In genomic region chr7:147207988-147208387, GRCh38 we compare ENCODE assay signal across 21 cellular contexts.
DNase-seq lines count a peak whose midpoint lies in the region; ATAC-seq and TF ChIP-seq lines count a peak whose summit lies in the region.
"Had no signal": no experiment of that assay in that cellular context is flagged by ENCODE, and none has a peak within 500 bp of the region (broad histone marks: within the 10 kb centered on the region; RNA-seq: fewer than 3 reads in every experiment).

No MANE protein-coding gene starts in this region.

- no peaks in the 10 kb centered on the region for H3K79me2 ChIP-seq in GM23338 (replicated peaks; ENCODE audit: insufficient read depth)

- H2AFZ ChIP-seq in GM23338: no peak overlapping the region
- H2AFZ ChIP-seq: GM23248 had no signal

- peaks cover 2% of the 10 kb centered on the region; the same call in 2 of the 3 replicates for H3K36me3 Mint-ChIP-seq in GM23338 (ENCODE audit: low read depth)
- H3K36me3 Mint-ChIP-seq in WTC11: no peaks in the 10 kb centered on the region
- H3K36me3 Mint-ChIP-seq: CD8-positive, alpha-beta memory T cell had no signal

- no peak overlapping the region for H3K4me2 ChIP-seq in GM23338
- H3K4me2 ChIP-seq: BLaER1 treated with 17β-estradiol and CSF1 and Interleukin-3, amounts not matched to agents 10 nM and 100 nM had no signal

- ATAC-seq in GM23338: peak; percentile 51
- peak; percentile 60 for ATAC-seq in WTC11
- ATAC-seq in HG02571 (IDR thresholded peaks at IDR 0.05; ENCODE audit: unreplicated experiment): no peak
- ATAC-seq: K562 had no signal

- no peaks in the 10 kb centered on the region for H4K20me1 ChIP-seq in GM23338 (replicated peaks; ENCODE audit: insufficient read depth)
- H4K20me1 ChIP-seq: BLaER1 treated with 17β-estradiol and CSF1 and Interleukin-3, amounts not matched to agents 10 nM and 100 nM had no signal

- H3K4me3 Mint-ChIP-seq in GM23338 (no peak overlapping the region; the same call in 2 of the 3 replicates), WTC11 (no peak overlapping the region)
- H3K4me3 Mint-ChIP-seq: B cell; CD8-positive, alpha-beta memory T cell had no signal

- DNase-seq in GM23338 (ENCODE audit: low spot score): peak; percentile 58
- peak; percentile 56 for DNase-seq in NCI-H146 (lab: John Stamatoyannopoulos, UW)
- peak; percentile 19 for DNase-seq in WTC11 (ENCODE audit: low spot score)
- no peak for DNase-seq in OCI-M2 (lab: John Stamatoyannopoulos, UW; ENCODE audit: unreplicated experiment)
- no peak for DNase-seq in GM03348 (ENCODE audit: low spot score)
- no peak for DNase-seq in dorsolateral prefrontal cortex
- DNase-seq: 8988T; CD8-positive, alpha-beta memory T cell; COR-L47; DMS 273 treated with DMSO at 0.1 percent for 48 hours; DMS53; DND-41; EL; GM23248; IMR-90 had no signal

- peaks cover 18% of the 10 kb centered on the region for H3K9me3 Mint-ChIP-seq in GM23338
- H3K9me3 Mint-ChIP-seq in WTC11: peaks cover 12% of the 10 kb centered on the region; the same call in 1 of the 2 replicates

- H3K4me1 ChIP-seq in GM23338 (ENCODE audit: insufficient read depth) (no peaks in the 10 kb centered on the region), iPS-20b (ENCODE audit: insufficient read depth, low read length) (peaks cover 8% of the 10 kb centered on the region)
- H3K4me1 ChIP-seq: HAP-1 had no signal

- CTCF ChIA-PET in WTC11 (lab: Charles Lee): no interaction called here

- H3K27ac Mint-ChIP-seq in GM23338 (peak overlapping the region; percentile 92), WTC11 (peak overlapping the region; percentile 79; the same call in 1 of the 2 replicates)
- H3K27ac Mint-ChIP-seq: B cell; CD8-positive, alpha-beta memory T cell had no signal

- TF ChIP-seq CTCF in GM23338 (conservative IDR thresholded peaks at IDR 0.05; ENCODE audit: low read depth in 2 of 2): no peak
- no peak for TF ChIP-seq CTCF in WTC11 (IDR thresholded peaks at IDR 0.05)
- no peak for TF ChIP-seq CTCF in dorsolateral prefrontal cortex (IDR thresholded peaks at IDR 0.05 in 54 of 56, conservative IDR thresholded peaks at IDR 0.05 in 2 of 56; ENCODE audit: low read depth in 1 of 56, partially characterized antibody in 56 of 56)

- H3K9me2 ChIP-seq in GM23338 (ENCODE audit: insufficient read depth): no peaks in the 10 kb centered on the region

- H3K9me3 ChIP-seq in iPS-20b (ENCODE audit: insufficient read depth, low read depth, low read length): no peaks in the 10 kb centered on the region
- H3K9me3 ChIP-seq: BLaER1 treated with 17β-estradiol and CSF1 and Interleukin-3, amounts not matched to agents 10 nM and 100 nM; HAP-1 had no signal

- H3K4me3 ChIP-seq in GM23338 (no peak overlapping the region), iPS-20b (ENCODE audit: low read length) (0 out of 2 replicates have a peak overlapping the region, but pooled peaks have one; percentile 29), dorsolateral prefrontal cortex (no peak overlapping the region)
- H3K4me3 ChIP-seq: BLaER1 treated with 17β-estradiol and CSF1 and Interleukin-3, amounts not matched to agents 10 nM and 100 nM; GM23248; HAP-1; K562 had no signal

- no peaks in the 10 kb centered on the region for H3K27me3 ChIP-seq in GM23338 (ENCODE audit: insufficient read depth)
- no peaks in the 10 kb centered on the region for H3K27me3 ChIP-seq in iPS-20b (ENCODE audit: insufficient read depth, low read length)
- no peaks in the 10 kb centered on the region for H3K27me3 ChIP-seq in dorsolateral prefrontal cortex
- H3K27me3 ChIP-seq: BLaER1 treated with 17β-estradiol and CSF1 and Interleukin-3, amounts not matched to agents 10 nM and 100 nM had no signal

- intact Hi-C loops in dorsolateral prefrontal cortex (cut with DNase I): no loop called here

- H3F3A ChIP-seq in GM23338 (replicated peaks; ENCODE audit: low read depth): no peaks in the 10 kb centered on the region

- peaks cover 13% of the 10 kb centered on the region; the same call in 2 of the 3 replicates for H3K4me1 Mint-ChIP-seq in GM23338
- H3K4me1 Mint-ChIP-seq in WTC11: peaks cover 15% of the 10 kb centered on the region
- H3K4me1 Mint-ChIP-seq: B cell; CD8-positive, alpha-beta memory T cell had no signal

- H3K9ac ChIP-seq in iPS-20b (ENCODE audit: low read depth, low read length): no peak overlapping the region
- H3K9ac ChIP-seq: BLaER1 treated with 17β-estradiol and CSF1 and Interleukin-3, amounts not matched to agents 10 nM and 100 nM; GM23248 had no signal

- no peaks in the 10 kb centered on the region for H3K36me3 ChIP-seq in GM23338 (ENCODE audit: insufficient read depth)
- no peaks in the 10 kb centered on the region for H3K36me3 ChIP-seq in iPS-20b (ENCODE audit: insufficient read depth, low read depth, low read length)
- H3K36me3 ChIP-seq: BLaER1 treated with 17β-estradiol and CSF1 and Interleukin-3, amounts not matched to agents 10 nM and 100 nM; HAP-1 had no signal

- H3K27ac ChIP-seq in GM23338 (ENCODE audit: low read depth) (no peak overlapping the region), iPS-20b (ENCODE audit: low read length) (no peak overlapping the region), dorsolateral prefrontal cortex (no peak overlapping the region)
- H3K27ac ChIP-seq: BLaER1 treated with 17β-estradiol and CSF1 and Interleukin-3, amounts not matched to agents 10 nM and 100 nM; GM23248 had no signal

- POLR2A ChIA-PET in WTC11 (lab: Charles Lee): no interaction called here

- H3K27me3 Mint-ChIP-seq in GM23338 (ENCODE audit: insufficient read depth, low read depth, poor library complexity): no peaks in the 10 kb centered on the region
- no peaks in the 10 kb centered on the region for H3K27me3 Mint-ChIP-seq in WTC11 (ENCODE audit: low read depth)
- H3K27me3 Mint-ChIP-seq: B cell; CD8-positive, alpha-beta memory T cell had no signal

TF ChIP-seq in GM23338, 12 proteins besides CTCF, POLR2A, EP300 and RAD21:
- TF ChIP-seq REST (IDR thresholded peaks at IDR 0.05; ENCODE audit: unreplicated experiment) (no peak), ZNF114 (CRISPR knock-in tag; IDR thresholded peaks at IDR 0.05) (no peak)

TF ChIP-seq in WTC11, 78 proteins besides CTCF, POLR2A, EP300 and RAD21:
- TF ChIP-seq AR (CRISPR knock-in tag; IDR thresholded peaks at IDR 0.05) (no peak), CREB1 (CRISPR knock-in tag; IDR thresholded peaks at IDR 0.05) (no peak), EMX1 (CRISPR knock-in tag; IDR thresholded peaks at IDR 0.05) (no peak), FOXJ3 (CRISPR knock-in tag; IDR thresholded peaks at IDR 0.05; ENCODE audit: borderline replicate concordance) (no peak), MAX (CRISPR knock-in tag; IDR thresholded peaks at IDR 0.05) (no peak), SMAD4 (CRISPR knock-in tag; IDR thresholded peaks at IDR 0.05) (no peak)
- TF ChIP-seq, protein P1, sequence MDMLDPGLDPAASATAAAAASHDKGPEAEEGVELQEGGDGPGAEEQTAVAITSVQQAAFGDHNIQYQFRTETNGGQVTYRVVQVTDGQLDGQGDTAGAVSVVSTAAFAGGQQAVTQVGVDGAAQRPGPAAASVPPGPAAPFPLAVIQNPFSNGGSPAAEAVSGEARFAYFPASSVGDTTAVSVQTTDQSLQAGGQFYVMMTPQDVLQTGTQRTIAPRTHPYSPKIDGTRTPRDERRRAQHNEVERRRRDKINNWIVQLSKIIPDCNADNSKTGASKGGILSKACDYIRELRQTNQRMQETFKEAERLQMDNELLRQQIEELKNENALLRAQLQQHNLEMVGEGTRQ (CRISPR knock-in tag; IDR thresholded peaks at IDR 0.05): no peak

Comparison
In these comparisons a context has a peak if more than half of its experiments do, and no peak if none do; other contexts are left out.
1. DNase-seq: peak in GM23338 (single experiment), NCI-H146 (single experiment) and WTC11 (single experiment); none in OCI-M2 (single experiment), GM03348 (single experiment) and dorsolateral prefrontal cortex (0 of 10).